Comparison of ENCODE assay signal across 1 cellular context in genomic region chr7:134995239-134996096, GRCh38.
TF ChIP-seq lines count a peak whose summit lies in the region.

No MANE protein-coding gene starts in this region.

TF ChIP-seq in HepG2, 621 proteins besides CTCF, POLR2A, EP300 and RAD21 (continued from another document):
- TF ChIP-seq HNF1A (IDR thresholded peaks at IDR 0.05; ENCODE audit: low read depth) (no peak), HNF1A (CRISPR knock-in tag; IDR thresholded peaks at IDR 0.05; ENCODE audit: borderline replicate concordance) (0 out of 2 replicates have a peak, but pooled peaks have one; percentile 29), POLR2G (IDR thresholded peaks at IDR 0.05; ENCODE audit: low read depth, low read length) (peak; percentile 25; the same call in 1 of the 2 replicates)
TF ChIP-seq in HepG2: peak in this region for 7.
